ENCODE assay signal across 8 cellular contexts in the genomic region with DNA sequence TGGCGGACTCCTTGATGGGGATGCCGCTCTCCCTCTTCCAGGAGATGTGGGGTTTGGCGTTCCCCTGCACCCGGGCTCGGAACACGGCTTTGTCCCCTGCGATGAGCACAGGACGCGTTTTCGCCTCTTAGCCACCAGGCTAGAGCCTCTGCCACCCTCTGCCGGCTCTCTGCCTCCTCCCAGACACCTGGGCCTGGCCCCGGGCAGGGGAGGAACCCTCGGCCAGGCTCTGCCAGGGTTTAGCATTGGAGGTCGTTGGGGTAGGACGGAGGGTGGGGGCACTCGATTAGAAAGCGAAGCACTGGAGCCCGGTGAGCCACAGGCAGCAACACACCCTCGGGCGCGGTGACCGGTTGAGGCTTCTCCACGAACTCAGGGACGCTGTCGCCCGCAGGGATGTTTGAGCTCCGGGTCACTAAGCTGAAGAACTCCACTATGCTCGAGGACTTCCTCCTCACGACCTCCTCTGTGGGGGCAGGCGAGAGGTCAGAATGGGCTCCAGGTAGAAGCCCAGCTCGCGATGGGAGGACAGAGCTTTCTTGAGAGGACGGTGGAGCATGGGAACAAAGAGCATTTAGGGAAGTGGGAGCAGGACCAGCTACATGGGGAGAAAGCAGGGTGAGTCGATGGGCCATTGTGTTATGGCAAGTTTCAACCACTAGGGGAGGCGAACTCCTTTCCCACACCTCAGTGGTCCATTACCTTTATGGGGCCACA. TPM values are rescaled to one million over a fixed set of nuclear protein-coding genes. Genes with fewer than 3 reads are reported as not detected.
DNase-seq lines count a peak whose midpoint lies in the region; ATAC-seq and TF ChIP-seq lines count a peak whose summit lies in the region.

No MANE protein-coding gene starts in this region.

- H3K4me1 Mint-ChIP-seq in activated naive CD8-positive, alpha-beta T cell treated with anti-CD3 and anti-CD28 coated beads, Interleukin-2, amount 10 ng/mL, durations not matched to agents 7 days and 5 days, result peaks cover 6% of the 10 kb centered on the region

- H3K4me1 ChIP-seq in right atrium auricular region, result peaks cover 0 to 15% of the 10 kb centered on the region in 2 donors

- H3K27ac ChIP-seq in right atrium auricular region, result peak overlapping the region; percentile 67 to 82

- DNase-seq in Caki2 (ENCODE audit: low read depth) (peak; percentile 46), RPMI7951 (ENCODE audit: low read depth) (peak; percentile 53), right atrium auricular region (ENCODE audit: low spot score) (peak; percentile 67), retina (peak; percentile 87), MG63 (no peak)
- DNase-seq in activated naive CD8-positive, alpha-beta T cell treated with anti-CD3 and anti-CD28 coated beads, Interleukin-2, amount 10 ng/mL, durations not matched to agents 7 days and 5 days, result peak; percentile 62

- POLR2A ChIA-PET in activated naive CD8-positive, alpha-beta T cell treated with anti-CD3 and anti-CD28 coated beads, Interleukin-2, amount 10 ng/mL, durations not matched to agents 7 days and 5 days (lab: Charles Lee), result interaction anchor here (0.6 to 1.6 kb wide), 2 partner anchors 195 to 308 kb away, joined by 3 to 9 read pairs; a partner anchor contains a TSS

- H3K36me3 ChIP-seq in right atrium auricular region, result no peaks in the 10 kb centered on the region
- no peaks in the 10 kb centered on the region for H3K36me3 ChIP-seq in MG63

- H3K4me3 Mint-ChIP-seq in activated naive CD8-positive, alpha-beta T cell treated with anti-CD3 and anti-CD28 coated beads, Interleukin-2, amount 10 ng/mL, durations not matched to agents 7 days and 5 days, result peak overlapping the region; percentile 93

- no peaks in the 10 kb centered on the region for H3K36me3 Mint-ChIP-seq in activated naive CD8-positive, alpha-beta T cell treated with anti-CD3 and anti-CD28 coated beads, Interleukin-2, amount 10 ng/mL, durations not matched to agents 7 days and 5 days

- no peaks in the 10 kb centered on the region for H3K9me3 Mint-ChIP-seq in activated naive CD8-positive, alpha-beta T cell treated with anti-CD3 and anti-CD28 coated beads, Interleukin-2, amount 10 ng/mL, durations not matched to agents 7 days and 5 days

- H3K27ac Mint-ChIP-seq in activated naive CD8-positive, alpha-beta T cell treated with anti-CD3 and anti-CD28 coated beads, Interleukin-2, amount 10 ng/mL, durations not matched to agents 7 days and 5 days, result peak overlapping the region; percentile 69

- no peaks in the 10 kb centered on the region for H3K9me3 ChIP-seq in right atrium auricular region
- no peaks in the 10 kb centered on the region for H3K9me3 ChIP-seq in MG63

- peak overlapping the region; percentile 64 to 70 for H3K4me3 ChIP-seq in right atrium auricular region
- H3K4me3 ChIP-seq in MG63, result no peak overlapping the region

- TF ChIP-seq CTCF in right atrium auricular region (IDR thresholded peaks at IDR 0.05), result peak; percentile 87 to 90

- in situ Hi-C loops in Caki2 (cut with HindIII; ENCODE audit: low pct_unique_long_range_greater_than_20kb, low sequenced_read_pairs), result no loop called here

- H3K27me3 ChIP-seq in right atrium auricular region, result no peaks in the 10 kb centered on the region
- H3K27me3 ChIP-seq in MG63, result no peaks in the 10 kb centered on the region

- H3K27me3 Mint-ChIP-seq in activated naive CD8-positive, alpha-beta T cell treated with anti-CD3 and anti-CD28 coated beads, Interleukin-2, amount 10 ng/mL, durations not matched to agents 7 days and 5 days, result peaks cover 6% of the 10 kb centered on the region

- ATAC-seq in GM19351 (IDR thresholded peaks at IDR 0.05; ENCODE audit: unreplicated experiment) (peak; percentile 71), HG03460 (IDR thresholded peaks at IDR 0.05; ENCODE audit: unreplicated experiment) (peak; percentile 73)
- ATAC-seq in activated naive CD8-positive, alpha-beta T cell treated with anti-CD3 and anti-CD28 coated beads, Interleukin-2, amount 10 ng/mL, durations not matched to agents 7 days and 5 days (ENCODE audit: low read depth), result peak; percentile 56

RNA-seq across cellular contexts. Expression of a gene that starts 4.3 kb away (rescaled TPM):
- not detected in 2 replicates for total RNA-seq in Caki2 (2014; rRNA removed; shearing (Covaris generic); ENCODE audit: low replicate concordance)
- not detected in 2 replicates for total RNA-seq in RPMI7951 (2014; rRNA removed; shearing (Covaris generic))
- total RNA-seq in activated naive CD8-positive, alpha-beta T cell treated with anti-CD3 and anti-CD28 coated beads, Interleukin-2, amount 10 ng/mL, durations not matched to agents 7 days and 5 days, result 1 to 10 TPM; 2.5 TPM
- under 1 TPM in 1 of 2 donors, not detected in 1; 0.39 TPM for total RNA-seq in right atrium auricular region
- total RNA-seq in MG63 (2014; rRNA removed; shearing (Covaris generic); ENCODE audit: low replicate concordance), result not detected in 2 replicates

RNA-seq across cellular contexts. Expression of a gene that starts 23.2 kb away (rescaled TPM):
- 0.78 and 1.4 TPM in 2 replicates for total RNA-seq in Caki2 (2014; rRNA removed; shearing (Covaris generic); ENCODE audit: low replicate concordance)
- 0.12 and 0.49 TPM in 2 replicates for total RNA-seq in RPMI7951 (2014; rRNA removed; shearing (Covaris generic))
- 1 to 10 TPM; 1.4 to 1.7 TPM for total RNA-seq in activated naive CD8-positive, alpha-beta T cell treated with anti-CD3 and anti-CD28 coated beads, Interleukin-2, amount 10 ng/mL, durations not matched to agents 7 days and 5 days
- total RNA-seq in right atrium auricular region, result 1 to 10 TPM; 2.6 to 4.6 TPM
- total RNA-seq in MG63 (2014; rRNA removed; shearing (Covaris generic); ENCODE audit: low replicate concordance), result 0.05 and 0.40 TPM in 2 replicates
